In the genomic region with DNA sequence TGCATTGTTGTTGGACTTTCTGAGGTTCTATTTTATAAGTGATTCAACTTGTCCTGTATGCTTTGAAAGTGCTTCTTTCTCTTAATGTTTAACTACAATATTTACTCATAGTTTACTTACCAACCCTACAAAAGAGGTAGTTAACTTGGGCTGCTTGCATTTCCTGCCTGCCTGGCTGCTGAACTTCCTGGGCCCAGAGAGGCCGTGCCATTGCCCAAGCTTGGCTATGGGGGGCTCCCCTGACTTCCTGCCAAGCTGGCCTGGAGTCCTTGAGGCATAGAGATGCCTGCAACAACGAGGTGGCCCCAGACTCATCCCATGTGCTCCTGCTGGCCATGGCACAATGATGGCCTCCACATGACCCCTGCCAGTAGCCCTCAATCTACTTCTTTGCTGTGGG, we compare ENCODE assay signal across 1 cellular context.
TF ChIP-seq lines count a peak whose summit lies in the region.

No MANE protein-coding gene starts in this region.

TF ChIP-seq in HepG2, 621 proteins besides CTCF, POLR2A, EP300 and RAD21 (continued from another document):
- TF ChIP-seq, protein P1, sequence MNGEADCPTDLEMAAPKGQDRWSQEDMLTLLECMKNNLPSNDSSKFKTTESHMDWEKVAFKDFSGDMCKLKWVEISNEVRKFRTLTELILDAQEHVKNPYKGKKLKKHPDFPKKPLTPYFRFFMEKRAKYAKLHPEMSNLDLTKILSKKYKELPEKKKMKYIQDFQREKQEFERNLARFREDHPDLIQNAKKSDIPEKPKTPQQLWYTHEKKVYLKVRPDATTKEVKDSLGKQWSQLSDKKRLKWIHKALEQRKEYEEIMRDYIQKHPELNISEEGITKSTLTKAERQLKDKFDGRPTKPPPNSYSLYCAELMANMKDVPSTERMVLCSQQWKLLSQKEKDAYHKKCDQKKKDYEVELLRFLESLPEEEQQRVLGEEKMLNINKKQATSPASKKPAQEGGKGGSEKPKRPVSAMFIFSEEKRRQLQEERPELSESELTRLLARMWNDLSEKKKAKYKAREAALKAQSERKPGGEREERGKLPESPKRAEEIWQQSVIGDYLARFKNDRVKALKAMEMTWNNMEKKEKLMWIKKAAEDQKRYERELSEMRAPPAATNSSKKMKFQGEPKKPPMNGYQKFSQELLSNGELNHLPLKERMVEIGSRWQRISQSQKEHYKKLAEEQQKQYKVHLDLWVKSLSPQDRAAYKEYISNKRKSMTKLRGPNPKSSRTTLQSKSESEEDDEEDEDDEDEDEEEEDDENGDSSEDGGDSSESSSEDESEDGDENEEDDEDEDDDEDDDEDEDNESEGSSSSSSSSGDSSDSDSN (CRISPR knock-in tag; IDR thresholded peaks at IDR 0.05), result no peak
- TF ChIP-seq, protein P2, sequence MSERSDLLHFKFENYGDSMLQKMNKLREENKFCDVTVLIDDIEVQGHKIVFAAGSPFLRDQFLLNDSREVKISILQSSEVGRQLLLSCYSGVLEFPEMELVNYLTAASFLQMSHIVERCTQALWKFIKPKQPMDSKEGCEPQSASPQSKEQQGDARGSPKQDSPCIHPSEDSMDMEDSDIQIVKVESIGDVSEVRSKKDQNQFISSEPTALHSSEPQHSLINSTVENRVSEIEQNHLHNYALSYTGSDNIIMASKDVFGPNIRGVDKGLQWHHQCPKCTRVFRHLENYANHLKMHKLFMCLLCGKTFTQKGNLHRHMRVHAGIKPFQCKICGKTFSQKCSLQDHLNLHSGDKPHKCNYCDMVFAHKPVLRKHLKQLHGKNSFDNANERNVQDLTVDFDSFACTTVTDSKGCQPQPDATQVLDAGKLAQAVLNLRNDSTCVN (CRISPR knock-in tag; IDR thresholded peaks at IDR 0.05; ENCODE audit: borderline replicate concordance), result no peak
- peak; percentile 66; the same call in 1 of the 2 replicates for TF ChIP-seq MIER2 (CRISPR knock-in tag; IDR thresholded peaks at IDR 0.05)
- TF ChIP-seq HIVEP1 (CRISPR knock-in tag; IDR thresholded peaks at IDR 0.05), result no peak
- no peak for TF ChIP-seq ZNF432 (CRISPR knock-in tag; IDR thresholded peaks at IDR 0.05; ENCODE audit: borderline replicate concordance)
- no peak for TF ChIP-seq ARNT2 (CRISPR knock-in tag; IDR thresholded peaks at IDR 0.05; ENCODE audit: low read depth)
- no peak for TF ChIP-seq NFIB (CRISPR knock-in tag; IDR thresholded peaks at IDR 0.05; ENCODE audit: borderline replicate concordance)
- TF ChIP-seq, protein P3, sequence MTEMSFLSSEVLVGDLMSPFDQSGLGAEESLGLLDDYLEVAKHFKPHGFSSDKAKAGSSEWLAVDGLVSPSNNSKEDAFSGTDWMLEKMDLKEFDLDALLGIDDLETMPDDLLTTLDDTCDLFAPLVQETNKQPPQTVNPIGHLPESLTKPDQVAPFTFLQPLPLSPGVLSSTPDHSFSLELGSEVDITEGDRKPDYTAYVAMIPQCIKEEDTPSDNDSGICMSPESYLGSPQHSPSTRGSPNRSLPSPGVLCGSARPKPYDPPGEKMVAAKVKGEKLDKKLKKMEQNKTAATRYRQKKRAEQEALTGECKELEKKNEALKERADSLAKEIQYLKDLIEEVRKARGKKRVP (CRISPR knock-in tag; IDR thresholded peaks at IDR 0.05), result no peak
- TF ChIP-seq, protein P4, sequence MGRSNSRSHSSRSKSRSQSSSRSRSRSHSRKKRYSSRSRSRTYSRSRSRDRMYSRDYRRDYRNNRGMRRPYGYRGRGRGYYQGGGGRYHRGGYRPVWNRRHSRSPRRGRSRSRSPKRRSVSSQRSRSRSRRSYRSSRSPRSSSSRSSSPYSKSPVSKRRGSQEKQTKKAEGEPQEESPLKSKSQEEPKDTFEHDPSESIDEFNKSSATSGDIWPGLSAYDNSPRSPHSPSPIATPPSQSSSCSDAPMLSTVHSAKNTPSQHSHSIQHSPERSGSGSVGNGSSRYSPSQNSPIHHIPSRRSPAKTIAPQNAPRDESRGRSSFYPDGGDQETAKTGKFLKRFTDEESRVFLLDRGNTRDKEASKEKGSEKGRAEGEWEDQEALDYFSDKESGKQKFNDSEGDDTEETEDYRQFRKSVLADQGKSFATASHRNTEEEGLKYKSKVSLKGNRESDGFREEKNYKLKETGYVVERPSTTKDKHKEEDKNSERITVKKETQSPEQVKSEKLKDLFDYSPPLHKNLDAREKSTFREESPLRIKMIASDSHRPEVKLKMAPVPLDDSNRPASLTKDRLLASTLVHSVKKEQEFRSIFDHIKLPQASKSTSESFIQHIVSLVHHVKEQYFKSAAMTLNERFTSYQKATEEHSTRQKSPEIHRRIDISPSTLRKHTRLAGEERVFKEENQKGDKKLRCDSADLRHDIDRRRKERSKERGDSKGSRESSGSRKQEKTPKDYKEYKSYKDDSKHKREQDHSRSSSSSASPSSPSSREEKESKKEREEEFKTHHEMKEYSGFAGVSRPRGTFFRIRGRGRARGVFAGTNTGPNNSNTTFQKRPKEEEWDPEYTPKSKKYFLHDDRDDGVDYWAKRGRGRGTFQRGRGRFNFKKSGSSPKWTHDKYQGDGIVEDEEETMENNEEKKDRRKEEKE (IDR thresholded peaks at IDR 0.05), result no peak
- TF ChIP-seq, protein P5, sequence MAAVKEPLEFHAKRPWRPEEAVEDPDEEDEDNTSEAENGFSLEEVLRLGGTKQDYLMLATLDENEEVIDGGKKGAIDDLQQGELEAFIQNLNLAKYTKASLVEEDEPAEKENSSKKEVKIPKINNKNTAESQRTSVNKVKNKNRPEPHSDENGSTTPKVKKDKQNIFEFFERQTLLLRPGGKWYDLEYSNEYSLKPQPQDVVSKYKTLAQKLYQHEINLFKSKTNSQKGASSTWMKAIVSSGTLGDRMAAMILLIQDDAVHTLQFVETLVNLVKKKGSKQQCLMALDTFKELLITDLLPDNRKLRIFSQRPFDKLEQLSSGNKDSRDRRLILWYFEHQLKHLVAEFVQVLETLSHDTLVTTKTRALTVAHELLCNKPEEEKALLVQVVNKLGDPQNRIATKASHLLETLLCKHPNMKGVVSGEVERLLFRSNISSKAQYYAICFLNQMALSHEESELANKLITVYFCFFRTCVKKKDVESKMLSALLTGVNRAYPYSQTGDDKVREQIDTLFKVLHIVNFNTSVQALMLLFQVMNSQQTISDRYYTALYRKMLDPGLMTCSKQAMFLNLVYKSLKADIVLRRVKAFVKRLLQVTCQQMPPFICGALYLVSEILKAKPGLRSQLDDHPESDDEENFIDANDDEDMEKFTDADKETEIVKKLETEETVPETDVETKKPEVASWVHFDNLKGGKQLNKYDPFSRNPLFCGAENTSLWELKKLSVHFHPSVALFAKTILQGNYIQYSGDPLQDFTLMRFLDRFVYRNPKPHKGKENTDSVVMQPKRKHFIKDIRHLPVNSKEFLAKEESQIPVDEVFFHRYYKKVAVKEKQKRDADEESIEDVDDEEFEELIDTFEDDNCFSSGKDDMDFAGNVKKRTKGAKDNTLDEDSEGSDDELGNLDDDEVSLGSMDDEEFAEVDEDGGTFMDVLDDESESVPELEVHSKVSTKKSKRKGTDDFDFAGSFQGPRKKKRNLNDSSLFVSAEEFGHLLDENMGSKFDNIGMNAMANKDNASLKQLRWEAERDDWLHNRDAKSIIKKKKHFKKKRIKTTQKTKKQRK (IDR thresholded peaks at IDR 0.05; ENCODE audit: low read length), result no peak
- no peak for TF ChIP-seq ZFAT (CRISPR knock-in tag; conservative IDR thresholded peaks at IDR 0.05)
- TF ChIP-seq, protein P6, sequence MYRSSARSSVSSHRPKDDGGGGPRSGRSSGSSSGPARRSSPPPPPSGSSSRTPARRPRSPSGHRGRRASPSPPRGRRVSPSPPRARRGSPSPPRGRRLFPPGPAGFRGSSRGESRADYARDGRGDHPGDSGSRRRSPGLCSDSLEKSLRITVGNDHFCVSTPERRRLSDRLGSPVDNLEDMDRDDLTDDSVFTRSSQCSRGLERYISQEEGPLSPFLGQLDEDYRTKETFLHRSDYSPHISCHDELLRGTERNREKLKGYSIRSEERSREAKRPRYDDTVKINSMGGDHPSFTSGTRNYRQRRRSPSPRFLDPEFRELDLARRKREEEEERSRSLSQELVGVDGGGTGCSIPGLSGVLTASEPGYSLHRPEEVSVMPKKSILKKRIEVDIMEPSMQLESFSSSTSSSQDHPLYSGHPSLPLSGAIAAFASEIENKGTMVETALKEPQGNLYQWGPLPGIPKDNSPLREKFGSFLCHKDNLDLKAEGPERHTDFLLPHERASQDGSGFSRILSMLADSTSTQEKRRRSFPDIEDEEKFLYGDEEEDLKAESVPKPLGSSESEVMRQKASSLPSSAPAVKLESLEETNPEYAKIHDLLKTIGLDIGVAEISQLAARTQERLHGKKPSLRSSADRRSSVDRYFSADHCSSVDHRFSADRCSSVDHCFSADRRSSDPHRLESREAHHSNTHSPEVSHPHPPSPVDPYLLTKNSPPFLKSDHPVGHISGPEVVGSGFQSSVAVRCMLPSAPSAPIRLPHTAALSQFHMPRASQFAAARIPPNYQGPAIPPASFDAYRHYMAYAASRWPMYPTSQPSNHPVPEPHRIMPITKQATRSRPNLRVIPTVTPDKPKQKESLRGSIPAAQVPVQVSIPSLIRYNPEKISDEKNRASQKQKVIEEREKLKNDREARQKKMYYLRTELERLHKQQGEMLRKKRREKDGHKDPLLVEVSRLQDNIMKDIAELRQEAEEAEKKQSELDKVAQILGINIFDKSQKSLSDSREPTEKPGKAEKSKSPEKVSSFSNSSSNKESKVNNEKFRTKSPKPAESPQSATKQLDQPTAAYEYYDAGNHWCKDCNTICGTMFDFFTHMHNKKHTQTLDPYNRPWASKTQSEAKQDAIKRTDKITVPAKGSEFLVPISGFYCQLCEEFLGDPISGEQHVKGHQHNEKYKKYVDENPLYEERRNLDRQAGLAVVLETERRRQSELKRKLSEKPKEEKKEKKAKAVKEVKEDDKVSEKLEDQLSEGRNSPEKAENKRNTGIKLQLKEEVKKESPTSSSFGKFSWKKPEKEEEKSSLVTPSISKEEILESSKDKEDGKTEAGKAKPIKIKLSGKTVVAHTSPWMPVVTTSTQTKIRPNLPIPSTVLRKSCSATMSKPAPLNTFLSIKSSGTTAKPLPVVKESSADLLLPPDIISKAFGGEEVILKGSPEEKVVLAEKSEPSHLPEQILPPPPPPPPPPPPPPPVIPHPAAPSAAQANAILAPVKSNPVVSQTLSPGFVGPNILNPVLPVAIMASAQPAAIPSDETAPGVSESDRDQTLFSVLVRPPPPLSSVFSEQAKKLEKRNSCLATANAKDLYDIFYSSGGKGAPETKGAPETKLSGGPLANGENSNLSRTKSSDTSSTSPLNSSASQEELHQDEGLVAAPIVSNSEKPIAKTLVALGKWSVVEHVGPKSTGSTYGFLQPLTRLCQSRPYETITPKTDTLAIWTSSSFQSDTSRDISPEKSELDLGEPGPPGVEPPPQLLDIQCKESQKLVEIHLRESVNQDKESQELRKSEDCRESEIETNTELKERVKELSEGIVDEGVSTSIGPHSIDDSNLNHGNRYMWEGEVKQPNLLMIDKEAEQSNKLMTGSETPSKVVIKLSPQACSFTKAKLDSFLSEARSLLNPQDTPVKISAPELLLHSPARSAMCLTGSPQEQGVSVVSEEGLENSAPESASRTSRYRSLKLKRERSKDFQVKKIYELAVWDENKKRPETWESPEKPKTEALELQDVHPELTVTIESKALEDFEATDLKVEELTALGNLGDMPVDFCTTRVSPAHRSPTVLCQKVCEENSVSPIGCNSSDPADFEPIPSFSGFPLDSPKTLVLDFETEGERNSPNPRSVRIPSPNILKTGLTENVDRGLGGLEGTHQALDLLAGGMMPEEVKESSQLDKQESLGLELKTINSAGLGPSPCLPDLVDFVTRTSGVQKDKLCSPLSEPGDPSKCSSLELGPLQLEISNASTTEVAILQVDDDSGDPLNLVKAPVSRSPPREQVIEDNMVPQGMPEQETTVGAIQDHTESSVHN (CRISPR knock-in tag; IDR thresholded peaks at IDR 0.05), result no peak
- TF ChIP-seq SRY (CRISPR knock-in tag; IDR thresholded peaks at IDR 0.05), result no peak
- TF ChIP-seq SOX6 (IDR thresholded peaks at IDR 0.05), result no peak
- peak; percentile 30; the same call in 1 of the 2 replicates for TF ChIP-seq SOX6 (CRISPR knock-in tag; IDR thresholded peaks at IDR 0.05)
- 0 out of 2 replicates have a peak, but pooled peaks have one; percentile 26 for TF ChIP-seq ZBTB7B (CRISPR knock-in tag; IDR thresholded peaks at IDR 0.05)
- TF ChIP-seq ZNF883 (CRISPR knock-in tag; IDR thresholded peaks at IDR 0.05; ENCODE audit: not compliant biosample characterization), result no peak
- TF ChIP-seq, protein P7, sequence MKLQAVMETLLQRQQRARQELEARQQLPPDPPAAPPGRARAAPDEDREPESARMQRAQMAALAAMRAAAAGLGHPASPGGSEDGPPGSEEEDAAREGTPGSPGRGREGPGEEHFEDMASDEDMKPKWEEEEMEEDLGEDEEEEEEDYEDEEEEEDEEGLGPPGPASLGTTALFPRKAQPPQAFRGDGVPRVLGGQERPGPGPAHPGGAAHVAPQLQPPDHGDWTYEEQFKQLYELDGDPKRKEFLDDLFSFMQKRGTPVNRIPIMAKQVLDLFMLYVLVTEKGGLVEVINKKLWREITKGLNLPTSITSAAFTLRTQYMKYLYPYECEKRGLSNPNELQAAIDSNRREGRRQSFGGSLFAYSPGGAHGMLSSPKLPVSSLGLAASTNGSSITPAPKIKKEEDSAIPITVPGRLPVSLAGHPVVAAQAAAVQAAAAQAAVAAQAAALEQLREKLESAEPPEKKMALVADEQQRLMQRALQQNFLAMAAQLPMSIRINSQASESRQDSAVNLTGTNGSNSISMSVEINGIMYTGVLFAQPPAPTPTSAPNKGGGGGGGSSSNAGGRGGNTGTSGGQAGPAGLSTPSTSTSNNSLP (IDR thresholded peaks at IDR 0.05; ENCODE audit: low read depth, low read length), result no peak
- TF ChIP-seq, protein P8, sequence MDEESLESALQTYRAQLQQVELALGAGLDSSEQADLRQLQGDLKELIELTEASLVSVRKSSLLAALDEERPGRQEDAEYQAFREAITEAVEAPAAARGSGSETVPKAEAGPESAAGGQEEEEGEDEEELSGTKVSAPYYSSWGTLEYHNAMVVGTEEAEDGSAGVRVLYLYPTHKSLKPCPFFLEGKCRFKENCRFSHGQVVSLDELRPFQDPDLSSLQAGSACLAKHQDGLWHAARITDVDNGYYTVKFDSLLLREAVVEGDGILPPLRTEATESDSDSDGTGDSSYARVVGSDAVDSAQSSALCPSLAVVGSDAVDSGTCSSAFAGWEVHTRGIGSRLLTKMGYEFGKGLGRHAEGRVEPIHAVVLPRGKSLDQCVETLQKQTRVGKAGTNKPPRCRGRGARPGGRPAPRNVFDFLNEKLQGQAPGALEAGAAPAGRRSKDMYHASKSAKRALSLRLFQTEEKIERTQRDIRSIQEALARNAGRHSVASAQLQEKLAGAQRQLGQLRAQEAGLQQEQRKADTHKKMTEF (CRISPR knock-in tag; IDR thresholded peaks at IDR 0.05), result 0 out of 2 replicates have a peak, but pooled peaks have one; percentile 18
- TF ChIP-seq SALL1 (CRISPR knock-in tag; IDR thresholded peaks at IDR 0.05), result 0 out of 2 replicates have a peak, but pooled peaks have one; percentile 20
